In the genomic region with DNA sequence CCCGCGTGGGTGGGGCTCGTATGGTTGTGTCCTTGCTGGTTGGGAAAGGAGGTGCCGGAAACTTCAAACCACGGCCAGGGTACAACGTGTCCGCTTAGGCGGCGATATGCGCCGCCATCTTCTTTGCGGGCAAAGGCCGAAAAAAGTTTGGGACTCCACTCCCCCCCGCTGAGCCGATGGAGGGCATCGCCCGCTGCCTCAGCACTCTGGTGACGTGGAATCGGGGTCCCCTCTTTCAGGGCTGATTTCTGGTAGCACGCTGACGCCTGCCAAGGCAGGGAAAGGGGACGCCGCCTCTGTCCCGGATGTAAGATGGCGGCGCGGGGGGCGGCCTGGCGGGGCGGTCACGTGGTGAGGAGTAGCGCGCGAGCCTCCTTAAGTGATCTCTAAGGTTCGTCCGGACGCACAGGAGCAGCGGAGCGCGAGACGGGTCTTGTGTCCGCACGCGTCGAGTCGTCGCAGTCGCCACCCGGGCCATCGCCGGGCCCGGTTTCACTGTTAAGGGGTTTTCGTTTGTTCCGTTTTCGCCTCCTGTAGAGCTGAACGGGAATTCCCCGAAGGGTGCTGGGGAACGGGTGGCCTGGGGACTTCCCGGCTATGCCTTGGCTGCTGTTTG, we compare ENCODE assay signal across 8 cellular contexts.
DNase-seq lines count a peak whose midpoint lies in the region; ATAC-seq and TF ChIP-seq lines count a peak whose summit lies in the region.

No MANE protein-coding gene starts in this region.

- H3K9me3 Mint-ChIP-seq in effector memory CD8-positive, alpha-beta T cell, result no peaks in the 10 kb centered on the region

- peak overlapping the region; percentile 90 for H3K4ac ChIP-seq in mesendoderm (ENCODE audit: low read depth, low read length)

- peaks cover 5% of the 10 kb centered on the region for H3K4me1 ChIP-seq in mesendoderm (ENCODE audit: control insufficient read depth, low read depth, low read length)

- H3K4me3 ChIP-seq in mesendoderm (ENCODE audit: low read length), result peak overlapping the region; percentile 96

- no peak for TF ChIP-seq CTCF in GM20000 (IDR thresholded peaks at IDR 0.05; ENCODE audit: extremely low read depth, missing control alignments)

- H4K8ac ChIP-seq in mesendoderm (ENCODE audit: low read depth, low read length), result peak overlapping the region; percentile 96

- no CpG with 5 or more reads among the region's 59 CpGs for whole genome bisulfite sequencing in mesendoderm (ENCODE audit: extremely low coverage, insufficient coverage, low lambda C conversion rate)

- peak overlapping the region; percentile 100 for H3K27ac Mint-ChIP-seq in effector memory CD8-positive, alpha-beta T cell

- H3K79me1 ChIP-seq in mesendoderm (ENCODE audit: low read length), result peaks cover 3% of the 10 kb centered on the region

- peak overlapping the region; percentile 76 for H3K4me2 ChIP-seq in mesendoderm (ENCODE audit: low read length)

- peak overlapping the region; percentile 100 for H3K27ac ChIP-seq in mesendoderm (ENCODE audit: low read depth, low read length)

- ATAC-seq in effector memory CD8-positive, alpha-beta T cell (replicated peaks), result peak; percentile 70

- H3K18ac ChIP-seq in mesendoderm (ENCODE audit: low read length), result peak overlapping the region; percentile 92

- peak overlapping the region; percentile 29 for H2BK120ac ChIP-seq in mesendoderm (ENCODE audit: low read depth, low read length)

- no peak overlapping the region for H2AK5ac ChIP-seq in mesendoderm (ENCODE audit: low read length)

- no peaks in the 10 kb centered on the region for H3K27me3 Mint-ChIP-seq in effector memory CD8-positive, alpha-beta T cell

- H3K36me3 ChIP-seq in mesendoderm (ENCODE audit: control insufficient read depth, insufficient read depth, low read length), result no peaks in the 10 kb centered on the region

- H3K4me1 Mint-ChIP-seq in effector memory CD8-positive, alpha-beta T cell (ENCODE audit: low read depth in 2 of 2), result peaks cover 30 to 32% of the 10 kb centered on the region in 2 donors

- peak overlapping the region; percentile 99 for H3K56ac ChIP-seq in mesendoderm (ENCODE audit: low read length)

- peaks cover 38% of the 10 kb centered on the region for H3K79me2 ChIP-seq in mesendoderm (ENCODE audit: control insufficient read depth, insufficient read depth, low read length)

- no peak overlapping the region for H3K23ac ChIP-seq in mesendoderm (ENCODE audit: low read length)

- peak overlapping the region; percentile 93 for H2BK5ac ChIP-seq in mesendoderm (ENCODE audit: low read length)

- no peak overlapping the region for H2BK15ac ChIP-seq in mesendoderm (replicated peaks; ENCODE audit: low read depth)

- peak overlapping the region; percentile 99 for H3K9ac ChIP-seq in mesendoderm (ENCODE audit: low read length)

- peak overlapping the region; percentile 56 for H4K5ac ChIP-seq in mesendoderm (ENCODE audit: low read length)

- H3K36me3 Mint-ChIP-seq in effector memory CD8-positive, alpha-beta T cell (ENCODE audit: insufficient read depth), result peaks cover 36% of the 10 kb centered on the region

- no peaks in the 10 kb centered on the region for H3K27me3 ChIP-seq in mesendoderm (ENCODE audit: insufficient read depth, low read length, poor library complexity)

- H3K4me3 Mint-ChIP-seq in effector memory CD8-positive, alpha-beta T cell, result peak overlapping the region; percentile 94 to 98

- DNase-seq in CMK (ENCODE audit: low read depth), result peak; percentile 78
- peak; percentile 85 for DNase-seq in GM20000 (ENCODE audit: low spot score)
- DNase-seq in HS-5 (ENCODE audit: low read depth), result peak; percentile 89
- peak; percentile 7 for DNase-seq in NK-92 (lab: John Stamatoyannopoulos, UW; ENCODE audit: unreplicated experiment)
- DNase-seq in activated CD8-positive, alpha-beta memory T cell treated with anti-CD3 and anti-CD28 coated beads for 4 hours (ENCODE audit: low read depth in 2 of 2), result peak; percentile 73 to 78
- DNase-seq in effector memory CD8-positive, alpha-beta T cell, result peak; percentile 81 to 88 (median 81)
- peak; percentile 96 for DNase-seq in mesendoderm
- peak; percentile 81 for DNase-seq in stimulated activated CD8-positive, alpha-beta memory T cell treated with anti-CD3 and anti-CD28 coated beads, Interleukin-12 subunit alpha, Interleukin-12 subunit beta, amount 100 ng/mL, for 4 hours (ENCODE audit: low read depth)

Comparison
In these comparisons a context has a peak if more than half of its experiments do, and no peak if none do; other contexts are left out.
1. Peak in every context shown above with its lines: DNase-seq, ATAC-seq, H3K4me3 ChIP-seq and H3K27ac ChIP-seq.
2. DNase-seq: peak in every context shown above with its lines; median percentile 96 in mesendoderm; 89 in HS-5; 85 in GM20000; 81 in effector memory CD8-positive, alpha-beta T cell; 81 in stimulated activated CD8-positive, alpha-beta memory T cell treated with anti-CD3 and anti-CD28 coated beads, Interleukin-12 subunit alpha, Interleukin-12 subunit beta, amount 100 ng/mL, for 4 hours; 78 in CMK; 76 in activated CD8-positive, alpha-beta memory T cell treated with anti-CD3 and anti-CD28 coated beads for 4 hours; 7 in NK-92.